Comparison of ENCODE assay signal across 1 cellular context in the genomic region with DNA sequence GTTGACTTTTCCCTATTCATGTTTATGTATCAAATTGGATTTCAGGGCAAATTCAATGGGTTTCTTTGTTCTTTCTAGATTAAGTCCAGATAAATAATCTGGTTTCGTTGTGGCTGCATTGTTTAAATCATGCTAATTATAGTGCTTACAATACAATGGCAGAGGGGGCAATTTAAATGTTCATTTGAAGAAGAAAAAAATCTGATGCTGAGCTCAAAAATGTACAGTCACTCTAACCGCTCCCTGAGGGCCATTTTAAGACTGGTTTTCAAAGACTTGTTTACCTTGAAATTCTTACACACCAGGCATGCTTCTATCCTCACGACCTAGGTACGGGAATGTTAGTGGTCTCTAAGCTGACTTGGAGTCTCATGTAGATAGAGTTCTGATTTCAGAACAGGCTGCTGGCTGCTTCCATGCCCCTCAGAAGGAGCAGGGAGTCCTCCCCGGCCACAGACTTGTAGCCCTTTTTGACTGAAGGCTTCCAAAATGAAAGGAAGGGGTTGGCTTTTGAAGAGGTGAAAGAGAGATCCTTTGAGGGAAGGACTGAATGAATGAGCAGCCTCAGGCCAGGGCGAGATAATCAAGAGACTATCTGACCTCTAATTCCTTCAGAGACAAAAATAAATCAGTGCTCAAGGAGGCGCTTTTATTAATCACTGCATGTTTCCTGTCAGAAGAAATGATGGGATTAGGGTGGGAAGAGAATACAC.
TF ChIP-seq lines count a peak whose summit lies in the region.

No MANE protein-coding gene starts in this region.

TF ChIP-seq in H1, 55 proteins besides CTCF, POLR2A, EP300 and RAD21:
- no peak for TF ChIP-seq RFX5 (IDR thresholded peaks at IDR 0.05; ENCODE audit: borderline replicate concordance, low read depth, low read length)
- no peak for TF ChIP-seq GABPA (IDR thresholded peaks at IDR 0.05; ENCODE audit: borderline replicate concordance, insufficient read depth, low read length)
- TF ChIP-seq JUN (IDR thresholded peaks at IDR 0.05; ENCODE audit: low read depth, low read length), result no peak
- no peak for TF ChIP-seq EGR1 (IDR thresholded peaks at IDR 0.05; ENCODE audit: borderline replicate concordance, low read depth, low read length)
- TF ChIP-seq KDM5A (IDR thresholded peaks at IDR 0.05; ENCODE audit: low read length), result no peak
- TF ChIP-seq, protein P1, sequence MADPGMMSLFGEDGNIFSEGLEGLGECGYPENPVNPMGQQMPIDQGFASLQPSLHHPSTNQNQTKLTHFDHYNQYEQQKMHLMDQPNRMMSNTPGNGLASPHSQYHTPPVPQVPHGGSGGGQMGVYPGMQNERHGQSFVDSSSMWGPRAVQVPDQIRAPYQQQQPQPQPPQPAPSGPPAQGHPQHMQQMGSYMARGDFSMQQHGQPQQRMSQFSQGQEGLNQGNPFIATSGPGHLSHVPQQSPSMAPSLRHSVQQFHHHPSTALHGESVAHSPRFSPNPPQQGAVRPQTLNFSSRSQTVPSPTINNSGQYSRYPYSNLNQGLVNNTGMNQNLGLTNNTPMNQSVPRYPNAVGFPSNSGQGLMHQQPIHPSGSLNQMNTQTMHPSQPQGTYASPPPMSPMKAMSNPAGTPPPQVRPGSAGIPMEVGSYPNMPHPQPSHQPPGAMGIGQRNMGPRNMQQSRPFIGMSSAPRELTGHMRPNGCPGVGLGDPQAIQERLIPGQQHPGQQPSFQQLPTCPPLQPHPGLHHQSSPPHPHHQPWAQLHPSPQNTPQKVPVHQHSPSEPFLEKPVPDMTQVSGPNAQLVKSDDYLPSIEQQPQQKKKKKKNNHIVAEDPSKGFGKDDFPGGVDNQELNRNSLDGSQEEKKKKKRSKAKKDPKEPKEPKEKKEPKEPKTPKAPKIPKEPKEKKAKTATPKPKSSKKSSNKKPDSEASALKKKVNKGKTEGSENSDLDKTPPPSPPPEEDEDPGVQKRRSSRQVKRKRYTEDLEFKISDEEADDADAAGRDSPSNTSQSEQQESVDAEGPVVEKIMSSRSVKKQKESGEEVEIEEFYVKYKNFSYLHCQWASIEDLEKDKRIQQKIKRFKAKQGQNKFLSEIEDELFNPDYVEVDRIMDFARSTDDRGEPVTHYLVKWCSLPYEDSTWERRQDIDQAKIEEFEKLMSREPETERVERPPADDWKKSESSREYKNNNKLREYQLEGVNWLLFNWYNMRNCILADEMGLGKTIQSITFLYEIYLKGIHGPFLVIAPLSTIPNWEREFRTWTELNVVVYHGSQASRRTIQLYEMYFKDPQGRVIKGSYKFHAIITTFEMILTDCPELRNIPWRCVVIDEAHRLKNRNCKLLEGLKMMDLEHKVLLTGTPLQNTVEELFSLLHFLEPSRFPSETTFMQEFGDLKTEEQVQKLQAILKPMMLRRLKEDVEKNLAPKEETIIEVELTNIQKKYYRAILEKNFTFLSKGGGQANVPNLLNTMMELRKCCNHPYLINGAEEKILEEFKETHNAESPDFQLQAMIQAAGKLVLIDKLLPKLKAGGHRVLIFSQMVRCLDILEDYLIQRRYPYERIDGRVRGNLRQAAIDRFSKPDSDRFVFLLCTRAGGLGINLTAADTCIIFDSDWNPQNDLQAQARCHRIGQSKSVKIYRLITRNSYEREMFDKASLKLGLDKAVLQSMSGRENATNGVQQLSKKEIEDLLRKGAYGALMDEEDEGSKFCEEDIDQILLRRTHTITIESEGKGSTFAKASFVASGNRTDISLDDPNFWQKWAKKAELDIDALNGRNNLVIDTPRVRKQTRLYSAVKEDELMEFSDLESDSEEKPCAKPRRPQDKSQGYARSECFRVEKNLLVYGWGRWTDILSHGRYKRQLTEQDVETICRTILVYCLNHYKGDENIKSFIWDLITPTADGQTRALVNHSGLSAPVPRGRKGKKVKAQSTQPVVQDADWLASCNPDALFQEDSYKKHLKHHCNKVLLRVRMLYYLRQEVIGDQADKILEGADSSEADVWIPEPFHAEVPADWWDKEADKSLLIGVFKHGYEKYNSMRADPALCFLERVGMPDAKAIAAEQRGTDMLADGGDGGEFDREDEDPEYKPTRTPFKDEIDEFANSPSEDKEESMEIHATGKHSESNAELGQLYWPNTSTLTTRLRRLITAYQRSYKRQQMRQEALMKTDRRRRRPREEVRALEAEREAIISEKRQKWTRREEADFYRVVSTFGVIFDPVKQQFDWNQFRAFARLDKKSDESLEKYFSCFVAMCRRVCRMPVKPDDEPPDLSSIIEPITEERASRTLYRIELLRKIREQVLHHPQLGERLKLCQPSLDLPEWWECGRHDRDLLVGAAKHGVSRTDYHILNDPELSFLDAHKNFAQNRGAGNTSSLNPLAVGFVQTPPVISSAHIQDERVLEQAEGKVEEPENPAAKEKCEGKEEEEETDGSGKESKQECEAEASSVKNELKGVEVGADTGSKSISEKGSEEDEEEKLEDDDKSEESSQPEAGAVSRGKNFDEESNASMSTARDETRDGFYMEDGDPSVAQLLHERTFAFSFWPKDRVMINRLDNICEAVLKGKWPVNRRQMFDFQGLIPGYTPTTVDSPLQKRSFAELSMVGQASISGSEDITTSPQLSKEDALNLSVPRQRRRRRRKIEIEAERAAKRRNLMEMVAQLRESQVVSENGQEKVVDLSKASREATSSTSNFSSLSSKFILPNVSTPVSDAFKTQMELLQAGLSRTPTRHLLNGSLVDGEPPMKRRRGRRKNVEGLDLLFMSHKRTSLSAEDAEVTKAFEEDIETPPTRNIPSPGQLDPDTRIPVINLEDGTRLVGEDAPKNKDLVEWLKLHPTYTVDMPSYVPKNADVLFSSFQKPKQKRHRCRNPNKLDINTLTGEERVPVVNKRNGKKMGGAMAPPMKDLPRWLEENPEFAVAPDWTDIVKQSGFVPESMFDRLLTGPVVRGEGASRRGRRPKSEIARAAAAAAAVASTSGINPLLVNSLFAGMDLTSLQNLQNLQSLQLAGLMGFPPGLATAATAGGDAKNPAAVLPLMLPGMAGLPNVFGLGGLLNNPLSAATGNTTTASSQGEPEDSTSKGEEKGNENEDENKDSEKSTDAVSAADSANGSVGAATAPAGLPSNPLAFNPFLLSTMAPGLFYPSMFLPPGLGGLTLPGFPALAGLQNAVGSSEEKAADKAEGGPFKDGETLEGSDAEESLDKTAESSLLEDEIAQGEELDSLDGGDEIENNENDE (IDR thresholded peaks at IDR 0.05; ENCODE audit: insufficient replicate concordance, low read length), result no peak
- no peak for TF ChIP-seq CHD2 (IDR thresholded peaks at IDR 0.05; ENCODE audit: low read length)
- no peak for TF ChIP-seq SIN3A (conservative IDR thresholded peaks at IDR 0.05 in 1 of 2, IDR thresholded peaks at IDR 0.05 in 1 of 2; ENCODE audit: low read depth in 1 of 2, low read length in 2 of 2)
- TF ChIP-seq FOSL1 (IDR thresholded peaks at IDR 0.05; ENCODE audit: insufficient read depth, low read depth, low read length), result no peak
- TF ChIP-seq TCF12 (IDR thresholded peaks at IDR 0.05; ENCODE audit: low read depth, low read length), result no peak
- TF ChIP-seq SRF (IDR thresholded peaks at IDR 0.05; ENCODE audit: low read depth, low read length), result no peak
- TF ChIP-seq, protein P2, sequence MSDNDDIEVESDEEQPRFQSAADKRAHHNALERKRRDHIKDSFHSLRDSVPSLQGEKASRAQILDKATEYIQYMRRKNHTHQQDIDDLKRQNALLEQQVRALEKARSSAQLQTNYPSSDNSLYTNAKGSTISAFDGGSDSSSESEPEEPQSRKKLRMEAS (IDR thresholded peaks at IDR 0.05), result no peak
- no peak for TF ChIP-seq BACH1 (IDR thresholded peaks at IDR 0.05; ENCODE audit: low read length)
- no peak for TF ChIP-seq SP1 (IDR thresholded peaks at IDR 0.05; ENCODE audit: low read depth, low read length)
- TF ChIP-seq ATF2 (IDR thresholded peaks at IDR 0.05; ENCODE audit: low read length), result no peak
- no peak for TF ChIP-seq CREB1 (IDR thresholded peaks at IDR 0.05)
- no peak for TF ChIP-seq HDAC6 (IDR thresholded peaks at IDR 0.05; ENCODE audit: low read depth, low read length)
- TF ChIP-seq PHF8 (conservative IDR thresholded peaks at IDR 0.05; ENCODE audit: low read depth, low read length), result no peak
